Comparison of ENCODE assay signal across 8 cellular contexts in the genomic region with DNA sequence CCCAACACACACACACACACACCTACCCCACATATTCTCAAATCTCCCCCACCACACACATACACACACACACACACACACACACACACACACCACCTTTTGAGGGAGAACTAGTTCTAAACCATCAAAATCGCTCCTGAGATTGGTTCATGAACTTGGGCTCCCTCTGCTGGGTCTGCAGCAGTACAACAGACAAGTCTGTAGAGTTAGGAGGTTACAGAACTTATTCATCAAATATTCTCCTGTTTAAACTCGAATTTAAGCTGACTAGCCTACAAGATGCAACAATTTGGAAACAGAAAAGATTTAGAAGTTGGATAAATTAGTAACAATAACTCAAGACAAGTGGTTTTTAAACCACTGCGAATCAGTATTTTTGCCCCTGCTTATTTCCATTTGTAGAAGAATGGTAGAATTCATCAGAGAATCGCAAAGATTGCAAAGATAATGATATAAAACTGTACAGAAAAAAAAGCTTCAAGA.
A peak's percentile ranks its signal among the peaks of the same experiment; 100 is the strongest.
DNase-seq lines count a peak whose midpoint lies in the region; ATAC-seq, FAIRE-seq and TF ChIP-seq lines count a peak whose summit lies in the region.

No MANE protein-coding gene starts in this region.

- H3K27ac ChIP-seq in kidney (ENCODE audit: low read depth in 2 of 2, low read length in 2 of 2), result no peak overlapping the region

- H3K9ac ChIP-seq in kidney (ENCODE audit: low read length in 2 of 2), result no peak overlapping the region

- no peaks in the 10 kb centered on the region for H3K4me1 ChIP-seq in kidney (ENCODE audit: control insufficient read depth in 1 of 2, insufficient read depth in 1 of 2, low read depth in 1 of 2, low read length in 2 of 2)

- intact Hi-C loops in kidney (cut with DNase I), result no loop called here

- ATAC-seq in GM19463 (IDR thresholded peaks at IDR 0.05; ENCODE audit: unreplicated experiment), result peak; percentile 87
- no peak for ATAC-seq in activated T-helper 17 cell treated with anti-CD3 and anti-CD28 coated beads, Interleukin-2, amount 50 U/mL, for 72 hours (replicated peaks)

- H3K9me3 Mint-ChIP-seq in activated T-helper 17 cell treated with anti-CD3 and anti-CD28 coated beads, Interleukin-2, amount 50 U/mL, for 72 hours, result no peaks in the 10 kb centered on the region

- H3K27me3 Mint-ChIP-seq in activated T-helper 17 cell treated with anti-CD3 and anti-CD28 coated beads, Interleukin-2, amount 50 U/mL, for 72 hours, result peaks cover 26% of the 10 kb centered on the region

- H3K9me3 ChIP-seq in kidney (ENCODE audit: control insufficient read depth in 1 of 2, low read length in 2 of 2), result no peaks in the 10 kb centered on the region

- H3K27ac Mint-ChIP-seq in activated T-helper 17 cell treated with anti-CD3 and anti-CD28 coated beads, Interleukin-2, amount 50 U/mL, for 72 hours, result no peak overlapping the region

- H3K36me3 Mint-ChIP-seq in activated T-helper 17 cell treated with anti-CD3 and anti-CD28 coated beads, Interleukin-2, amount 50 U/mL, for 72 hours (ENCODE audit: low read depth), result no peaks in the 10 kb centered on the region

- TF ChIP-seq CTCF in astrocyte of the cerebellum (IDR thresholded peaks at IDR 0.05; ENCODE audit: low read depth, low read length, missing control alignments), result peak; percentile 89
- peak; percentile 74 for TF ChIP-seq CTCF in kidney (IDR thresholded peaks at IDR 0.05; ENCODE audit: borderline replicate concordance, extremely low read depth, insufficient read depth)

- H3K4me3 Mint-ChIP-seq in activated T-helper 17 cell treated with anti-CD3 and anti-CD28 coated beads, Interleukin-2, amount 50 U/mL, for 72 hours, result no peak overlapping the region

- DNase-seq in ELR (ENCODE audit: low read depth) (peak; percentile 63), HK-2 (ENCODE audit: unreplicated experiment) (peak; percentile 12), RPMI7951 (ENCODE audit: low read depth) (peak; percentile 26), astrocyte of the cerebellum (ENCODE audit: low read depth) (peak; percentile 19), kidney (no peak)
- peak; percentile 13 to 22 for DNase-seq in stimulated activated CD4-positive, alpha-beta T cell treated with anti-CD3 and anti-CD28 coated beads, Interleukin-4, amount 100 ng/mL, for 48 hours (ENCODE audit: low read depth in 2 of 2)

- no peak for FAIRE-seq in kidney (lab: Jason Lieb, UNC)

- in situ Hi-C loops in astrocyte of the cerebellum (cut with HindIII; ENCODE audit: low sequenced_read_pairs), result no loop called here

- no peaks in the 10 kb centered on the region for H3K4me1 Mint-ChIP-seq in activated T-helper 17 cell treated with anti-CD3 and anti-CD28 coated beads, Interleukin-2, amount 50 U/mL, for 72 hours

- H3K36me3 ChIP-seq in kidney (ENCODE audit: control insufficient read depth in 1 of 2, insufficient read depth in 2 of 2, low read length in 2 of 2), result no peaks in the 10 kb centered on the region

- H3K4me3 ChIP-seq in astrocyte of the cerebellum (ENCODE audit: low read depth, low read length) (no peak overlapping the region), kidney (ENCODE audit: low read length in 2 of 2) (no peak overlapping the region)
